Comparison of ENCODE assay signal across 14 cellular contexts in genomic region chr19:49820125-49820524, GRCh38. TPM values are rescaled to one million over a fixed set of nuclear protein-coding genes. Genes with fewer than 3 reads are reported as not detected.
DNase-seq lines count a peak whose midpoint lies in the region; ATAC-seq and TF ChIP-seq lines count a peak whose summit lies in the region.
"Had no signal": no experiment of that assay in that cellular context is flagged by ENCODE, and none has a peak within 500 bp of the region (broad histone marks: within the 10 kb centered on the region; RNA-seq: fewer than 3 reads in every experiment).

No MANE protein-coding gene starts in this region.

- peak overlapping the region; percentile 92 for H3K27ac ChIP-seq in psoas muscle
- H3K27ac ChIP-seq: ascending aorta, epithelial cell of prostate had no signal

- intact Hi-C loops in psoas muscle (cut with DNase I), result no loop called here

- 71 to 80% (median 76%) methylated on average over 10 of the region's 10 CpGs for WGBS in psoas muscle, 3 donors

- H3K36me3 ChIP-seq in psoas muscle (ENCODE audit: insufficient read depth in 1 of 2, low read depth in 1 of 2), result peaks cover 0 to 40% of the 10 kb centered on the region in 2 donors

- no peak overlapping the region for H3K4me3 ChIP-seq in psoas muscle

- TF ChIP-seq CTCF in brain (conservative IDR thresholded peaks at IDR 0.05) (no peak), psoas muscle (IDR thresholded peaks at IDR 0.05) (no peak), GM10266 (IDR thresholded peaks at IDR 0.05; ENCODE audit: control insufficient read depth, insufficient read depth, low read depth, missing control alignments) (no peak)

- DNase-seq in NCI-H2171 treated with DMSO at 0.1 percent for 48 hours (lab: John Stamatoyannopoulos, UW) (peak; percentile 37), NCI-H2171 (lab: John Stamatoyannopoulos, UW) (no peak), NCI-H2029 treated with DMSO at 0.1 percent for 48 hours (lab: John Stamatoyannopoulos, UW) (peak; percentile 77), psoas muscle (no peak), dermis blood vessel endothelial cell (no peak), GM10266 (ENCODE audit: extremely low spot score) (no peak)
- DNase-seq in stimulated activated CD4-positive, alpha-beta T cell treated with anti-CD3 and anti-CD28 coated beads, Interleukin-1b, Interleukin-23, amount 100 ng/mL, for 48 hours, result no peak
- DNase-seq: IMR-90; NCI-H526; stimulated activated CD4-positive, alpha-beta T cell treated with anti-CD3 and anti-CD28 coated beads, Interleukin-15, amount 100 ng/mL, for 24 hours; SW 1271 had no signal

- H3K9me3 Mint-ChIP-seq in brain, result peaks cover 0 to 4% (median 0%) of the 10 kb centered on the region in 5 experiments

- H3K36me3 Mint-ChIP-seq in brain, result peaks cover 23% of the 10 kb centered on the region

- peak overlapping the region; percentile 64 to 100 (median 98) for H3K4me3 Mint-ChIP-seq in brain

- H3K4me1 Mint-ChIP-seq in brain, result peaks cover 36% of the 10 kb centered on the region

- no peak for ATAC-seq in psoas muscle

- H3K27ac Mint-ChIP-seq in brain, result peak overlapping the region; percentile 66 to 100 (median 84)

- peaks cover 20% of the 10 kb centered on the region for H3K4me1 ChIP-seq in psoas muscle

- H3K9me3 ChIP-seq in psoas muscle, result no peaks in the 10 kb centered on the region
- H3K9me3 ChIP-seq: ascending aorta had no signal

- H3K27me3 Mint-ChIP-seq in brain, result peaks cover 20% of the 10 kb centered on the region

- H3K27me3 ChIP-seq in psoas muscle (ENCODE audit: insufficient read depth in 3 of 3, low read length in 2 of 3), result no peaks in the 10 kb centered on the region
- H3K27me3 ChIP-seq: ascending aorta had no signal

RNA-seq across cellular contexts. Expression of gene MED25, which starts 2.0 kb away (rescaled TPM):
- polyA plus RNA-seq in brain (ENCODE audit: insufficient read depth, low read depth, low replicate concordance) (96.6 TPM), psoas muscle (100 to 1,000 TPM in 1 of 3 donors, 10 to 100 TPM in 2; 24.5 to 125 (median 92.5) TPM)
- total RNA-seq in psoas muscle (10 to 100 TPM; 43.0 to 97.8 (median 69.7) TPM), dermis blood vessel endothelial cell (13.4 and 34.4 TPM in 2 replicates)

RNA-seq across cellular contexts. Expression of gene FUZ, which starts 7.0 kb away (rescaled TPM):
- 89.3 TPM for polyA plus RNA-seq in brain (ENCODE audit: insufficient read depth, low read depth, low replicate concordance)
- total RNA-seq in psoas muscle, result 10 to 100 TPM; 20.9 to 33.7 (median 25.2) TPM
- 10 to 100 TPM; 15.9 to 38.8 (median 28.6) TPM for polyA plus RNA-seq in psoas muscle
- 19.2 and 22.4 TPM in 2 replicates for total RNA-seq in dermis blood vessel endothelial cell

RNA-seq across cellular contexts. Expression of gene PTOV1, which starts 30.8 kb away (rescaled TPM):
- polyA plus RNA-seq in brain (ENCODE audit: insufficient read depth, low read depth, low replicate concordance), result 431 TPM
- total RNA-seq in psoas muscle, result 100 to 1,000 TPM in 3 of 4 donors, 10 to 100 TPM in 1; 93.2 to 189 (median 151) TPM
- polyA plus RNA-seq in psoas muscle, result 100 to 1,000 TPM in 2 of 3 donors, 10 to 100 TPM in 1; 72.1 to 122 (median 106) TPM
- 57.2 and 72.9 TPM in 2 replicates for total RNA-seq in dermis blood vessel endothelial cell

RNA-seq across cellular contexts. Expression of gene PNKP, which starts 47.3 kb away (rescaled TPM):
- polyA plus RNA-seq in brain (ENCODE audit: insufficient read depth, low read depth, low replicate concordance) (16.4 TPM), psoas muscle (10 to 100 TPM; 16.7 to 31.9 (median 18.2) TPM)
- total RNA-seq in psoas muscle (10 to 100 TPM; 20.6 to 28.2 (median 23.9) TPM), dermis blood vessel endothelial cell (44.3 and 60.4 TPM in 2 replicates)

RNA-seq across cellular contexts. Expression of gene AP2A1, which starts 53.3 kb away (rescaled TPM):
- polyA plus RNA-seq in brain (ENCODE audit: insufficient read depth, low read depth, low replicate concordance) (106 TPM), psoas muscle (10 to 100 TPM; 58.2 to 81.7 (median 69.6) TPM)
- total RNA-seq in psoas muscle (100 to 1,000 TPM in 1 of 4 donors, 10 to 100 TPM in 3; 79.1 to 102 (median 84.3) TPM), dermis blood vessel endothelial cell (52.1 and 129 TPM in 2 replicates)

Comparison
In these comparisons a context has a peak if more than half of its experiments do, and no peak if none do; other contexts are left out.
1. DNase-seq: peak in NCI-H2171 treated with DMSO at 0.1 percent for 48 hours (single experiment) and NCI-H2029 treated with DMSO at 0.1 percent for 48 hours (single experiment); none in NCI-H2171 (single experiment), psoas muscle (0 of 2), dermis blood vessel endothelial cell (single experiment), GM10266 (single experiment) and stimulated activated CD4-positive, alpha-beta T cell treated with anti-CD3 and anti-CD28 coated beads, Interleukin-1b, Interleukin-23, amount 100 ng/mL, for 48 hours (single experiment).